In the genomic region with DNA sequence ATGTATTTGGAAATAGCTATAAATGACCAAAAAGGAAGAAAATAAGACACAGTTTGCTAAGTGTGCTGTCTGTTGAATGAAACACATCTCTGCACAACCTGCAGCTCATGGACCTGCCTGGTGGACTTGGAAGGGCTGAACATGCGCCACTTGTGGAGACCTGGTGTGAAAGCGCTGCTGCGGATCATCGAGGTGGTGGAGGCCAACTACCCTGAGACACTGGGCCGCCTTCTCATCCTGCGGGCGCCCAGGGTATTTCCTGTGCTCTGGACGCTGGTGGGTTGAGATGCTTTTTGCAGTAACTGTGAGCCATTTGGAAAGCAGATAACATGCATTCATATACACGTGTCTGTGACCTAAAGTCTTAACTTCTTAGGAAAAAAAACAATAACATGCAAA, we compare ENCODE assay signal across 24 cellular contexts.
A peak's percentile ranks its signal among the peaks of the same experiment; 100 is the strongest.
DNase-seq lines count a peak whose midpoint lies in the region; ATAC-seq and TF ChIP-seq lines count a peak whose summit lies in the region.
"Had no signal": no experiment of that assay in that cellular context is flagged by ENCODE, and none has a peak within 500 bp of the region (broad histone marks: within the 10 kb centered on the region; RNA-seq: fewer than 3 reads in every experiment).

No MANE protein-coding gene starts in this region.

- no peaks in the 10 kb centered on the region for H3K27me3 Mint-ChIP-seq in natural killer cell (ENCODE audit: low read depth in 2 of 2)
- H3K27me3 Mint-ChIP-seq in naive thymus-derived CD4-positive, alpha-beta T cell = no peaks in the 10 kb centered on the region
- H3K27me3 Mint-ChIP-seq: activated naive CD4-positive, alpha-beta T cell treated with anti-CD3 and anti-CD28 coated beads, Interleukin-2, amount 50 U/mL, for 24 hours; CD8-positive, alpha-beta memory T cell; central memory CD8-positive, alpha-beta T cell had no signal

- no peak overlapping the region; a peak in 1 of 22 replicates for H3K27ac ChIP-seq in BLaER1 treated with 17β-estradiol and CSF1 and Interleukin-3, amounts not matched to agents 10 nM and 100 nM
- no peak overlapping the region for H3K27ac ChIP-seq in naive thymus-derived CD4-positive, alpha-beta T cell (ENCODE audit: low read depth, low read length)
- H3K27ac ChIP-seq: ascending aorta, KMS-11 had no signal

- no peak overlapping the region for H3K4me3 ChIP-seq in BLaER1 treated with 17β-estradiol and CSF1 and Interleukin-3, amounts not matched to agents 10 nM and 100 nM
- no peak overlapping the region for H3K4me3 ChIP-seq in foreskin fibroblast (ENCODE audit: low read depth in 1 of 2, low read length in 2 of 2)
- H3K4me3 ChIP-seq in naive thymus-derived CD4-positive, alpha-beta T cell (ENCODE audit: low read length) = no peak overlapping the region
- H3K4me3 ChIP-seq: ascending aorta had no signal

- H3K4me1 ChIP-seq in BLaER1 treated with 17β-estradiol and CSF1 and Interleukin-3, amounts not matched to agents 10 nM and 100 nM = peaks cover 39 to 51% (median 45%) of the 10 kb centered on the region in 10 experiments
- H3K4me1 ChIP-seq in naive thymus-derived CD4-positive, alpha-beta T cell (ENCODE audit: control insufficient read depth in 2 of 2, insufficient read depth in 2 of 2, low read length in 2 of 2) = no peaks in the 10 kb centered on the region
- H3K4me1 ChIP-seq: ascending aorta had no signal

- H3K27me3 ChIP-seq in BLaER1 treated with 17β-estradiol and CSF1 and Interleukin-3, amounts not matched to agents 10 nM and 100 nM = 0 out of 22 replicates have a peak, but pooled peaks cover 0 to 3% (median 0%) of the 10 kb centered on the region in 11 experiments
- no peaks in the 10 kb centered on the region for H3K27me3 ChIP-seq in naive thymus-derived CD4-positive, alpha-beta T cell (ENCODE audit: control insufficient read depth in 2 of 2, insufficient read depth in 2 of 2, low read length in 2 of 2)
- H3K27me3 ChIP-seq: ascending aorta had no signal

- intact Hi-C loops in natural killer cell (cut with micrococcal nuclease) = no loop called here
- intact Hi-C loops in naive thymus-derived CD4-positive, alpha-beta T cell (cut with micrococcal nuclease) = no loop called here

- TF ChIP-seq CTCF in natural killer cell (IDR thresholded peaks at IDR 0.05) (no peak), foreskin fibroblast (IDR thresholded peaks at IDR 0.05; ENCODE audit: low read depth, low read length) (no peak)

- no peak overlapping the region for H3K9ac ChIP-seq in BLaER1 treated with 17β-estradiol and CSF1 and Interleukin-3, amounts not matched to agents 10 nM and 100 nM
- H3K9ac ChIP-seq: KMS-11 had no signal

- H3K9me3 Mint-ChIP-seq in natural killer cell = no peaks in the 10 kb centered on the region
- H3K9me3 Mint-ChIP-seq in naive thymus-derived CD4-positive, alpha-beta T cell = peaks cover 0 to 2% (median 0%) of the 10 kb centered on the region in 11 donors
- H3K9me3 Mint-ChIP-seq: activated naive CD4-positive, alpha-beta T cell treated with anti-CD3 and anti-CD28 coated beads, Interleukin-2, amount 50 U/mL, for 24 hours; CD8-positive, alpha-beta memory T cell; central memory CD8-positive, alpha-beta T cell; stimulated activated effector memory CD8-positive, alpha-beta T cell treated with anti-CD3 and anti-CD28 coated beads, Interleukin-12 subunit alpha, Interleukin-12 subunit beta, amount 100 ng/mL, for 72 hours had no signal

- peak; percentile 66 for DNase-seq in dermis blood vessel endothelial cell
- DNase-seq in natural killer cell = no peak
- DNase-seq in foreskin fibroblast = no peak
- no peak for DNase-seq in activated CD8-positive, alpha-beta memory T cell treated with anti-CD3 and anti-CD28 coated beads, Interleukin-2, amount 50 U/mL, for 4 hours
- no peak for DNase-seq in naive thymus-derived CD4-positive, alpha-beta T cell
- DNase-seq: activated CD4-positive, alpha-beta T cell treated with anti-CD3 and anti-CD28 coated beads for 1 hour; CD8-positive, alpha-beta memory T cell; DMS53; effector CD4-positive, alpha-beta T cell; midbrain; NCI-H187; NCI-H345; NCI-H82; SIG-M5 had no signal

- peak overlapping the region; percentile 42 to 69 (median 56) for H3K4me2 ChIP-seq in BLaER1 treated with 17β-estradiol and CSF1 and Interleukin-3, amounts not matched to agents 10 nM and 100 nM
- H3K4me2 ChIP-seq: KMS-11 had no signal

- H3K36me3 Mint-ChIP-seq in natural killer cell = peaks cover 18% of the 10 kb centered on the region
- H3K36me3 Mint-ChIP-seq in naive thymus-derived CD4-positive, alpha-beta T cell = peaks cover 21 to 65% (median 31%) of the 10 kb centered on the region in 5 donors

- CTCF ChIA-PET in naive thymus-derived CD4-positive, alpha-beta T cell (lab: Charles Lee) = no interaction called here

- H3K36me3 ChIP-seq in BLaER1 treated with 17β-estradiol and CSF1 and Interleukin-3, amounts not matched to agents 10 nM and 100 nM = peaks cover 80 to 100% (median 96%) of the 10 kb centered on the region in 11 experiments
- peaks cover 4 to 79% (median 16%) of the 10 kb centered on the region in 3 experiments for H3K36me3 ChIP-seq in naive thymus-derived CD4-positive, alpha-beta T cell (ENCODE audit: control insufficient read depth in 2 of 3, insufficient read depth in 3 of 3, low read length in 3 of 3)

- no peaks in the 10 kb centered on the region for H3K9me3 ChIP-seq in BLaER1 treated with 17β-estradiol and CSF1 and Interleukin-3, amounts not matched to agents 10 nM and 100 nM (replicated peaks in 1 of 11)
- H3K9me3 ChIP-seq in naive thymus-derived CD4-positive, alpha-beta T cell (ENCODE audit: control insufficient read depth in 2 of 3, low read length in 3 of 3) = no peaks in the 10 kb centered on the region
- H3K9me3 ChIP-seq: ascending aorta had no signal

- POLR2A ChIA-PET in naive thymus-derived CD4-positive, alpha-beta T cell (lab: Charles Lee) = no interaction called here

- peak overlapping the region; percentile 65 for H3K4me3 Mint-ChIP-seq in natural killer cell
- no peak overlapping the region for H3K4me3 Mint-ChIP-seq in naive thymus-derived CD4-positive, alpha-beta T cell
- H3K4me3 Mint-ChIP-seq: activated naive CD4-positive, alpha-beta T cell treated with anti-CD3 and anti-CD28 coated beads, Interleukin-2, amount 50 U/mL, for 24 hours; CD8-positive, alpha-beta memory T cell; central memory CD8-positive, alpha-beta T cell; stimulated activated effector memory CD8-positive, alpha-beta T cell treated with anti-CD3 and anti-CD28 coated beads, Interleukin-12 subunit alpha, Interleukin-12 subunit beta, amount 100 ng/mL, for 72 hours had no signal

- peaks cover 20 to 22% of the 10 kb centered on the region in 2 donors for H3K4me1 Mint-ChIP-seq in natural killer cell
- no peaks in the 10 kb centered on the region for H3K4me1 Mint-ChIP-seq in naive thymus-derived CD4-positive, alpha-beta T cell
- H3K4me1 Mint-ChIP-seq: activated naive CD4-positive, alpha-beta T cell treated with anti-CD3 and anti-CD28 coated beads, Interleukin-2, amount 50 U/mL, for 24 hours; CD8-positive, alpha-beta memory T cell; central memory CD8-positive, alpha-beta T cell; stimulated activated effector memory CD8-positive, alpha-beta T cell treated with anti-CD3 and anti-CD28 coated beads, Interleukin-12 subunit alpha, Interleukin-12 subunit beta, amount 100 ng/mL, for 72 hours had no signal

- H3K27ac Mint-ChIP-seq in natural killer cell = peak overlapping the region; percentile 79 to 80
- H3K27ac Mint-ChIP-seq in naive thymus-derived CD4-positive, alpha-beta T cell = peak overlapping the region in 1 of 9 donors; percentile 14
- H3K27ac Mint-ChIP-seq: activated naive CD4-positive, alpha-beta T cell treated with anti-CD3 and anti-CD28 coated beads, Interleukin-2, amount 50 U/mL, for 24 hours; stimulated activated effector memory CD8-positive, alpha-beta T cell treated with anti-CD3 and anti-CD28 coated beads, Interleukin-12 subunit alpha, Interleukin-12 subunit beta, amount 100 ng/mL, for 72 hours had no signal

- H4K20me1 ChIP-seq in BLaER1 treated with 17β-estradiol and CSF1 and Interleukin-3, amounts not matched to agents 10 nM and 100 nM = peaks cover 0 to 97% (median 10%) of the 10 kb centered on the region in 11 experiments; a peak in 18 of 22 replicates

- ATAC-seq in GM18867 (IDR thresholded peaks at IDR 0.05; ENCODE audit: unreplicated experiment) (peak; percentile 19), natural killer cell (peak; percentile 52 to 72 (median 72)), HG03439 (IDR thresholded peaks at IDR 0.05; ENCODE audit: unreplicated experiment) (no peak)
- ATAC-seq in naive thymus-derived CD4-positive, alpha-beta T cell = no peak
- ATAC-seq: esophagus mucosa; HCT116; stimulated activated effector memory CD8-positive, alpha-beta T cell treated with anti-CD3 and anti-CD28 coated beads, Interleukin-12 subunit alpha, Interleukin-12 subunit beta, amount 100 ng/mL, for 72 hours had no signal

Comparison
In these comparisons a context has a peak if more than half of its experiments do, and no peak if none do; other contexts are left out.
1. ATAC-seq: peak in GM18867 (single experiment) and natural killer cell (3 of 3); none in HG03439 (single experiment) and naive thymus-derived CD4-positive, alpha-beta T cell (single experiment).